ENCODE assay signal across 2 cellular contexts in the genomic region with DNA sequence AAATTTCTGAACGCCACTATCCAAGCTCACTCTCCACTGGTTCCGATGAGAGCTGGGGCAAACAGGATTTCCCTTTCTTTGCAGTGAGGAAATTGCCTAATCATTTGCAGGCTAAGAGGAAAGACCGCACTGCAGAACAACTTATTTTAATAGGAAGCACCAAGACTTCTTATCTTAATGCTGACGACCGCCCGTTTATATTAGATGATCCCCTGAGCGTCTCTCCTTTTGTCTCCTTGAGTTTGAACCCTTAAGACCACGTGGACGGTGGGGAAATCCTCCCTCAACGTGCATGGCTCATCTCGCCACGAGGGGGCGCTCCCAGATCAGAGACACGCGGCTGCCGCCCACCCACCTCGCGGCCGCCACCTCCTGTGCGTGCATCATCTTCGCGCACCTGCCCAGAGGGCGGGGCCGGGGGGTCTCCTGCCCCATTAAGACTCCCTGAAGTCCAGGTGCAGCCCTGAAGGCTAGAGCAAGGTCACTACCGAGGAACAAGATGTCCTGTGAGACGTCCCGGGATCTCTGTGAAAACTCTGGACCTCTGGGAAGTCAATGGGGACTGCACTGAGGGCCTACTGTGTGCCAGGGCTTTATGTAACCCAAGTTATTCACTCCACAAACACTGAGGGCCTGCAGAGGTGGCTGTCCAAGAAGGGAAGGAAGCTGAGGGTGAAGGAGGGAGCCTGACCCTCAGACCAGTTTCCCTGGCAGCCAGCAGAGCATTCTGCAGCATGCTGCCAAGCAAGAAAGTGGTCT.
TF ChIP-seq lines count a peak whose summit lies in the region.

No MANE protein-coding gene starts in this region.

TF ChIP-seq in HEK293, 187 proteins besides CTCF, POLR2A, EP300 and RAD21 (continued from another document and continues in another):
- TF ChIP-seq, protein P1, sequence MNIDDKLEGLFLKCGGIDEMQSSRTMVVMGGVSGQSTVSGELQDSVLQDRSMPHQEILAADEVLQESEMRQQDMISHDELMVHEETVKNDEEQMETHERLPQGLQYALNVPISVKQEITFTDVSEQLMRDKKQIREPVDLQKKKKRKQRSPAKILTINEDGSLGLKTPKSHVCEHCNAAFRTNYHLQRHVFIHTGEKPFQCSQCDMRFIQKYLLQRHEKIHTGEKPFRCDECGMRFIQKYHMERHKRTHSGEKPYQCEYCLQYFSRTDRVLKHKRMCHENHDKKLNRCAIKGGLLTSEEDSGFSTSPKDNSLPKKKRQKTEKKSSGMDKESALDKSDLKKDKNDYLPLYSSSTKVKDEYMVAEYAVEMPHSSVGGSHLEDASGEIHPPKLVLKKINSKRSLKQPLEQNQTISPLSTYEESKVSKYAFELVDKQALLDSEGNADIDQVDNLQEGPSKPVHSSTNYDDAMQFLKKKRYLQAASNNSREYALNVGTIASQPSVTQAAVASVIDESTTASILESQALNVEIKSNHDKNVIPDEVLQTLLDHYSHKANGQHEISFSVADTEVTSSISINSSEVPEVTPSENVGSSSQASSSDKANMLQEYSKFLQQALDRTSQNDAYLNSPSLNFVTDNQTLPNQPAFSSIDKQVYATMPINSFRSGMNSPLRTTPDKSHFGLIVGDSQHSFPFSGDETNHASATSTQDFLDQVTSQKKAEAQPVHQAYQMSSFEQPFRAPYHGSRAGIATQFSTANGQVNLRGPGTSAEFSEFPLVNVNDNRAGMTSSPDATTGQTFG (tag by site-specific recombination; IDR thresholded peaks at IDR 0.05; ENCODE audit: borderline replicate concordance): no peak
- TF ChIP-seq ZNF626 (tag by site-specific recombination; IDR thresholded peaks at IDR 0.05) (no peak), ZNF830 (tag by site-specific recombination; IDR thresholded peaks at IDR 0.05; ENCODE audit: low read depth) (no peak), TCF7L2 (IDR thresholded peaks at IDR 0.05; ENCODE audit: borderline replicate concordance, low read depth, low read length) (no peak), ZNF37A (tag by site-specific recombination; IDR thresholded peaks at IDR 0.05) (no peak), PRDM10 (tag by site-specific recombination; IDR thresholded peaks at IDR 0.05) (no peak), ZNF692 (tag by site-specific recombination; IDR thresholded peaks at IDR 0.05) (0 out of 2 replicates have a peak, but pooled peaks have one; percentile 17), ZNF2 (tag by site-specific recombination; IDR thresholded peaks at IDR 0.05) (peak; percentile 38; the same call in 1 of the 2 replicates), GFI1B (tag by site-specific recombination; IDR thresholded peaks at IDR 0.05) (no peak), ZBTB48 (tag by site-specific recombination; IDR thresholded peaks at IDR 0.05) (peak; percentile 90), ZNF561 (tag by site-specific recombination; IDR thresholded peaks at IDR 0.05; ENCODE audit: borderline replicate concordance) (0 out of 2 replicates have a peak, but pooled peaks have one; percentile 46), ZNF114 (tag by site-specific recombination; IDR thresholded peaks at IDR 0.05) (no peak), ZIC2 (tag by site-specific recombination; IDR thresholded peaks at IDR 0.05) (0 out of 2 replicates have a peak, but pooled peaks have one; percentile 10), ZBTB8A (tag by site-specific recombination; IDR thresholded peaks at IDR 0.05) (no peak), ZSCAN30 (tag by site-specific recombination; IDR thresholded peaks at IDR 0.05) (0 out of 2 replicates have a peak, but pooled peaks have one; percentile 50), OVOL3 (tag by site-specific recombination; IDR thresholded peaks at IDR 0.05) (no peak), ZSCAN16 (tag by site-specific recombination; IDR thresholded peaks at IDR 0.05) (no peak), ZNF660 (tag by site-specific recombination; IDR thresholded peaks at IDR 0.05) (no peak)
- TF ChIP-seq, protein P2, sequence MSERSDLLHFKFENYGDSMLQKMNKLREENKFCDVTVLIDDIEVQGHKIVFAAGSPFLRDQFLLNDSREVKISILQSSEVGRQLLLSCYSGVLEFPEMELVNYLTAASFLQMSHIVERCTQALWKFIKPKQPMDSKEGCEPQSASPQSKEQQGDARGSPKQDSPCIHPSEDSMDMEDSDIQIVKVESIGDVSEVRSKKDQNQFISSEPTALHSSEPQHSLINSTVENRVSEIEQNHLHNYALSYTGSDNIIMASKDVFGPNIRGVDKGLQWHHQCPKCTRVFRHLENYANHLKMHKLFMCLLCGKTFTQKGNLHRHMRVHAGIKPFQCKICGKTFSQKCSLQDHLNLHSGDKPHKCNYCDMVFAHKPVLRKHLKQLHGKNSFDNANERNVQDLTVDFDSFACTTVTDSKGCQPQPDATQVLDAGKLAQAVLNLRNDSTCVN (tag by site-specific recombination; optimal IDR thresholded peaks at IDR 0.05): no peak

TF ChIP-seq in HepG2, 621 proteins besides CTCF, POLR2A, EP300 and RAD21 (continued from another document and continues in another):
- TF ChIP-seq, protein P3, sequence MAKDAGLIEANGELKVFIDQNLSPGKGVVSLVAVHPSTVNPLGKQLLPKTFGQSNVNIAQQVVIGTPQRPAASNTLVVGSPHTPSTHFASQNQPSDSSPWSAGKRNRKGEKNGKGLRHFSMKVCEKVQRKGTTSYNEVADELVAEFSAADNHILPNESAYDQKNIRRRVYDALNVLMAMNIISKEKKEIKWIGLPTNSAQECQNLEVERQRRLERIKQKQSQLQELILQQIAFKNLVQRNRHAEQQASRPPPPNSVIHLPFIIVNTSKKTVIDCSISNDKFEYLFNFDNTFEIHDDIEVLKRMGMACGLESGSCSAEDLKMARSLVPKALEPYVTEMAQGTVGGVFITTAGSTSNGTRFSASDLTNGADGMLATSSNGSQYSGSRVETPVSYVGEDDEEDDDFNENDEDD (CRISPR knock-in tag; IDR thresholded peaks at IDR 0.05; ENCODE audit: borderline replicate concordance): peak; percentile 26; the same call in 1 of the 2 replicates
- no peak for TF ChIP-seq PRMT3 (CRISPR knock-in tag; IDR thresholded peaks at IDR 0.05; ENCODE audit: borderline replicate concordance, low read depth)
- no peak for TF ChIP-seq RARG (CRISPR knock-in tag; IDR thresholded peaks at IDR 0.05; ENCODE audit: low read depth)
- TF ChIP-seq SALL2 (CRISPR knock-in tag; IDR thresholded peaks at IDR 0.05): no peak
- TF ChIP-seq U2AF2 (IDR thresholded peaks at IDR 0.05; ENCODE audit: low read depth, low read length): no peak
- TF ChIP-seq, protein P4, sequence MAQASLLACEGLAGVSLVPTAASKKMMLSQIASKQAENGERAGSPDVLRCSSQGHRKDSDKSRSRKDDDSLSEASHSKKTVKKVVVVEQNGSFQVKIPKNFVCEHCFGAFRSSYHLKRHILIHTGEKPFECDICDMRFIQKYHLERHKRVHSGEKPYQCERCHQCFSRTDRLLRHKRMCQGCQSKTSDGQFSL (CRISPR knock-in tag; IDR thresholded peaks at IDR 0.05): peak; percentile 66; the same call in 1 of the 2 replicates
- TF ChIP-seq, protein P5, sequence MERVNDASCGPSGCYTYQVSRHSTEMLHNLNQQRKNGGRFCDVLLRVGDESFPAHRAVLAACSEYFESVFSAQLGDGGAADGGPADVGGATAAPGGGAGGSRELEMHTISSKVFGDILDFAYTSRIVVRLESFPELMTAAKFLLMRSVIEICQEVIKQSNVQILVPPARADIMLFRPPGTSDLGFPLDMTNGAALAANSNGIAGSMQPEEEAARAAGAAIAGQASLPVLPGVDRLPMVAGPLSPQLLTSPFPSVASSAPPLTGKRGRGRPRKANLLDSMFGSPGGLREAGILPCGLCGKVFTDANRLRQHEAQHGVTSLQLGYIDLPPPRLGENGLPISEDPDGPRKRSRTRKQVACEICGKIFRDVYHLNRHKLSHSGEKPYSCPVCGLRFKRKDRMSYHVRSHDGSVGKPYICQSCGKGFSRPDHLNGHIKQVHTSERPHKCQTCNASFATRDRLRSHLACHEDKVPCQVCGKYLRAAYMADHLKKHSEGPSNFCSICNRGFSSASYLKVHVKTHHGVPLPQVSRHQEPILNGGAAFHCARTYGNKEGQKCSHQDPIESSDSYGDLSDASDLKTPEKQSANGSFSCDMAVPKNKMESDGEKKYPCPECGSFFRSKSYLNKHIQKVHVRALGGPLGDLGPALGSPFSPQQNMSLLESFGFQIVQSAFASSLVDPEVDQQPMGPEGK (CRISPR knock-in tag; IDR thresholded peaks at IDR 0.05): peak; percentile 75
- TF ChIP-seq TGIF2 (CRISPR knock-in tag; IDR thresholded peaks at IDR 0.05): peak; percentile 45; the same call in 1 of the 2 replicates
- TF ChIP-seq TEAD3 (CRISPR knock-in tag; optimal IDR thresholded peaks at IDR 0.05; ENCODE audit: borderline replicate concordance): no peak
- no peak for TF ChIP-seq SETDB1 (CRISPR knock-in tag; IDR thresholded peaks at IDR 0.05; ENCODE audit: borderline replicate concordance)
- no peak for TF ChIP-seq TBX3 (IDR thresholded peaks at IDR 0.05; ENCODE audit: borderline replicate concordance)
- no peak for TF ChIP-seq SKIL (CRISPR knock-in tag; IDR thresholded peaks at IDR 0.05; ENCODE audit: borderline replicate concordance)
- TF ChIP-seq ZNF747 (CRISPR knock-in tag; IDR thresholded peaks at IDR 0.05; ENCODE audit: borderline replicate concordance): peak; percentile 68; the same call in 1 of the 2 replicates
- TF ChIP-seq GATAD1 (CRISPR knock-in tag; IDR thresholded peaks at IDR 0.05): peak; percentile 44; the same call in 1 of the 2 replicates
- 0 out of 2 replicates have a peak, but pooled peaks have one; percentile 26 for TF ChIP-seq HINFP (CRISPR knock-in tag; IDR thresholded peaks at IDR 0.05; ENCODE audit: low read depth)
- TF ChIP-seq FOXP4 (CRISPR knock-in tag; IDR thresholded peaks at IDR 0.05): no peak
- no peak for TF ChIP-seq GRHL1 (CRISPR knock-in tag; conservative IDR thresholded peaks at IDR 0.05)
- peak; percentile 83 for TF ChIP-seq AHR (CRISPR knock-in tag; IDR thresholded peaks at IDR 0.05)
- TF ChIP-seq, protein P6, sequence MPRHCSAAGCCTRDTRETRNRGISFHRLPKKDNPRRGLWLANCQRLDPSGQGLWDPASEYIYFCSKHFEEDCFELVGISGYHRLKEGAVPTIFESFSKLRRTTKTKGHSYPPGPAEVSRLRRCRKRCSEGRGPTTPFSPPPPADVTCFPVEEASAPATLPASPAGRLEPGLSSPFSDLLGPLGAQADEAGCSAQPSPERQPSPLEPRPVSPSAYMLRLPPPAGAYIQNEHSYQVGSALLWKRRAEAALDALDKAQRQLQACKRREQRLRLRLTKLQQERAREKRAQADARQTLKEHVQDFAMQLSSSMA (CRISPR knock-in tag; IDR thresholded peaks at IDR 0.05): no peak
